19 cellular contexts compared by ENCODE assay signal in the genomic region with DNA sequence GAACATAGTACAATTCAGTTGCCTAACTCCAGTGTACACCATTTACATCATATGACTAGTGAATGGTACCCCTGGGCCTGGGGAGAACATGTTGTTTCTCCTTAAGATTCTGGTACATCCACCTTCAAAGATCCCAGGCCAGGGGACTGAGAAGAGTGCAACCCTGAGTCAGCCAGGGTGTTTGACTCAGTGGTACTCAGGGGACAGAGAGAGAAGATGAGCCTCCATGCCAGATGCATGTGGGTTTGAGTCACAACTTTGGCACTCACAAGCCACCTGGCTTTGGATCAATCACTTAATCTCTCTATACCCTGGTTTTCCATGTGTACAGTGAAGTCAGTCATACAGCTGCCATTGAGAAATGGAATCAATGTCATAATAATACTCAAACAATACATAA. TPM values are rescaled to one million over a fixed set of nuclear protein-coding genes. Genes with fewer than 3 reads are reported as not detected.
DNase-seq lines count a peak whose midpoint lies in the region; TF ChIP-seq lines count a peak whose summit lies in the region.
"Had no signal": no experiment of that assay in that cellular context is flagged by ENCODE, and none has a peak within 500 bp of the region (broad histone marks: within the 10 kb centered on the region; RNA-seq: fewer than 3 reads in every experiment).

No MANE protein-coding gene starts in this region.

- H3K36me3 Mint-ChIP-seq in HFFc6 (ENCODE audit: low read depth) (peaks cover 39% of the 10 kb centered on the region), glutamatergic neuron (ENCODE audit: unreplicated experiment) (peaks cover 9% of the 10 kb centered on the region)
- H3K36me3 Mint-ChIP-seq: activated CD8-positive, alpha-beta memory T cell treated with anti-CD3 and anti-CD28 coated beads, Interleukin-2, amount 10 ng/mL, durations not matched to agents 7 days and 5 days had no signal

- no peaks in the 10 kb centered on the region for H3K9me3 ChIP-seq in ascending aorta
- no peaks in the 10 kb centered on the region for H3K9me3 ChIP-seq in stomach smooth muscle (ENCODE audit: control insufficient read depth in 2 of 2, low read length in 2 of 2)
- no peaks in the 10 kb centered on the region for H3K9me3 ChIP-seq in adrenal gland (replicated peaks in 1 of 3)
- H3K9me3 ChIP-seq: HAP-1, SJCRH30 had no signal

- H3K27ac Mint-ChIP-seq in HFFc6: peak overlapping the region; percentile 88; the same call in 1 of the 2 replicates
- H3K27ac Mint-ChIP-seq in glutamatergic neuron (ENCODE audit: unreplicated experiment): no peak overlapping the region
- H3K27ac Mint-ChIP-seq: activated CD8-positive, alpha-beta memory T cell treated with anti-CD3 and anti-CD28 coated beads, Interleukin-2, amount 10 ng/mL, durations not matched to agents 7 days and 5 days had no signal

- intact Hi-C loops in ascending aorta (cut with DNase I) (no loop called here), adrenal gland (cut with DNase I) (no loop called here)

- no peak for TF ChIP-seq CTCF in HFFc6 (IDR thresholded peaks at IDR 0.05)
- no peak for TF ChIP-seq CTCF in ascending aorta (IDR thresholded peaks at IDR 0.05)
- no peak for TF ChIP-seq CTCF in glutamatergic neuron (IDR thresholded peaks at IDR 0.05; ENCODE audit: partially characterized antibody, unreplicated experiment)
- no peak for TF ChIP-seq CTCF in adrenal gland (IDR thresholded peaks at IDR 0.05)

- H3K27ac ChIP-seq in ascending aorta (peak overlapping the region; percentile 93 to 95), stomach smooth muscle (ENCODE audit: low read length) (peak overlapping the region; percentile 18), adrenal gland (no peak overlapping the region)
- H3K27ac ChIP-seq: KMS-11, SJCRH30 had no signal

- DNase-seq in HFFc6 (no peak), ascending aorta (ENCODE audit: low spot score in 2 of 2) (peak in 1 of 2 donors; percentile 60), glutamatergic neuron (no peak), SKM-1 treated with dmso at 0.1 percent for 144 hours (lab: John Stamatoyannopoulos, UW; ENCODE audit: unreplicated experiment) (no peak), NCI-H1105 (lab: John Stamatoyannopoulos, UW) (no peak), adrenal gland (no peak)
- DNase-seq: activated CD4-positive, CD25-positive, alpha-beta regulatory T cell treated with anti-CD3 and anti-CD28 coated beads, Interleukin-2, amount 50 U/mL, for 72 hours; activated CD8-positive, alpha-beta memory T cell treated with anti-CD3 and anti-CD28 coated beads, Interleukin-2, amount 10 ng/mL, durations not matched to agents 7 days and 5 days; activated effector memory CD4-positive, alpha-beta T cell treated with Interleukin-2 at 50 U/mL for 16 hours; AML-193; COR-L47; left colon; NCI-H1105 treated with DMSO at 0.1 percent for 48 hours; NCI-H526 treated with DMSO at 0.1 percent for 48 hours; SJCRH30; stimulated activated naive CD4-positive, alpha-beta T cell treated with Interleukin-2 at 50 U/mL for 16 hours had no signal

- H3K36me3 ChIP-seq in ascending aorta: peaks cover 0 to 4% of the 10 kb centered on the region in 2 donors
- peaks cover 0 to 2% of the 10 kb centered on the region in 2 donors for H3K36me3 ChIP-seq in stomach smooth muscle (ENCODE audit: control insufficient read depth in 2 of 2, insufficient read depth in 2 of 2, low read length in 2 of 2)
- no peaks in the 10 kb centered on the region for H3K36me3 ChIP-seq in adrenal gland (replicated peaks in 1 of 2)
- H3K36me3 ChIP-seq: HAP-1, SJCRH30 had no signal

- H3K9me3 Mint-ChIP-seq in HFFc6: no peaks in the 10 kb centered on the region
- H3K9me3 Mint-ChIP-seq in glutamatergic neuron (ENCODE audit: unreplicated experiment): peaks cover 32% of the 10 kb centered on the region

- H3K9ac ChIP-seq in stomach smooth muscle (ENCODE audit: low read length in 2 of 2): no peak overlapping the region
- H3K9ac ChIP-seq: KMS-11 had no signal

- peaks cover 94% of the 10 kb centered on the region for H3K4me1 Mint-ChIP-seq in HFFc6 (ENCODE audit: low read depth)
- H3K4me1 Mint-ChIP-seq in glutamatergic neuron (ENCODE audit: low read depth, unreplicated experiment): peaks cover 80% of the 10 kb centered on the region
- H3K4me1 Mint-ChIP-seq: activated CD8-positive, alpha-beta memory T cell treated with anti-CD3 and anti-CD28 coated beads, Interleukin-2, amount 10 ng/mL, durations not matched to agents 7 days and 5 days had no signal

- H3K4me1 ChIP-seq in ascending aorta (peaks cover 21 to 60% of the 10 kb centered on the region in 2 donors), stomach smooth muscle (ENCODE audit: control insufficient read depth, insufficient read depth, low read length) (peaks cover 40% of the 10 kb centered on the region), adrenal gland (replicated peaks in 1 of 2) (peaks cover 0 to 11% of the 10 kb centered on the region in 2 donors)
- H3K4me1 ChIP-seq: SJCRH30 had no signal

- TF ChIP-seq POLR2A in adrenal gland (IDR thresholded peaks at IDR 0.05): no peak

- H3K27me3 Mint-ChIP-seq in HFFc6 (ENCODE audit: insufficient read depth): no peaks in the 10 kb centered on the region; the same call in 1 of the 2 replicates
- peaks cover 31% of the 10 kb centered on the region for H3K27me3 Mint-ChIP-seq in glutamatergic neuron (ENCODE audit: unreplicated experiment)

- H3K4me3 Mint-ChIP-seq in HFFc6 (no peak overlapping the region), glutamatergic neuron (ENCODE audit: unreplicated experiment) (peak overlapping the region; percentile 57)
- H3K4me3 Mint-ChIP-seq: activated CD8-positive, alpha-beta memory T cell treated with anti-CD3 and anti-CD28 coated beads, Interleukin-2, amount 10 ng/mL, durations not matched to agents 7 days and 5 days had no signal

- H3K27me3 ChIP-seq in ascending aorta: no peaks in the 10 kb centered on the region
- no peaks in the 10 kb centered on the region for H3K27me3 ChIP-seq in stomach smooth muscle (ENCODE audit: control insufficient read depth in 1 of 2, insufficient read depth in 2 of 2, low read length in 2 of 2)
- H3K27me3 ChIP-seq in adrenal gland: no peaks in the 10 kb centered on the region
- H3K27me3 ChIP-seq: SJCRH30 had no signal

- no peak overlapping the region for H3K4me3 ChIP-seq in ascending aorta
- no peak overlapping the region for H3K4me3 ChIP-seq in stomach smooth muscle (ENCODE audit: low read length in 2 of 2)
- H3K4me3 ChIP-seq in adrenal gland: no peak overlapping the region
- H3K4me3 ChIP-seq: HAP-1, SJCRH30 had no signal

RNA-seq across cellular contexts. Expression of a gene that starts 53.7 kb away (rescaled TPM):
- total RNA-seq in HFFc6 (2021; fragmentation: NEBNext Ultra II Directional; extraction: Animal tissue kit (Norgen Biotek cat#: 25700)): 100 to 1,000 TPM; 164 to 272 (median 235) TPM
- total RNA-seq in ascending aorta (1,059 TPM), glutamatergic neuron (ENCODE audit: unreplicated experiment) (2,530 TPM), adrenal gland (100 to 1,000 TPM in 3 of 8 donors, 10 to 100 TPM in 5; 51.2 to 258 (median 97.3) TPM)
- polyA plus RNA-seq in adrenal gland: 10 to 100 TPM; 11.5 to 29.4 (median 29.3) TPM

Comparison
In these comparisons a context has a peak if more than half of its experiments do, and no peak if none do; other contexts are left out.
1. H3K27ac ChIP-seq: peak in ascending aorta (2 of 2) and stomach smooth muscle (single experiment); none in adrenal gland (0 of 5).